In genomic region chr9:21576331-21577189, GRCh38 we compare ENCODE assay signal across 9 cellular contexts.
DNase-seq lines count a peak whose midpoint lies in the region; ATAC-seq and TF ChIP-seq lines count a peak whose summit lies in the region.
"Had no signal": no experiment of that assay in that cellular context is flagged by ENCODE, and none has a peak within 500 bp of the region (broad histone marks: within the 10 kb centered on the region; RNA-seq: fewer than 3 reads in every experiment).

No MANE protein-coding gene starts in this region.

- DNase-seq in AG08395 (ENCODE audit: low spot score) (peak; percentile 89), RWPE1 (ENCODE audit: low spot score) (peak; percentile 69), renal cortical epithelial cell (ENCODE audit: low read depth) (peak; percentile 98), COLO668 (lab: John Stamatoyannopoulos, UW; ENCODE audit: unreplicated experiment) (no peak), GM13977 (ENCODE audit: low spot score) (no peak), NCI-H2081 treated with DMSO at 0.1 percent for 48 hours (lab: John Stamatoyannopoulos, UW) (no peak)

- ATAC-seq in GM21367 (IDR thresholded peaks at IDR 0.05; ENCODE audit: unreplicated experiment) (peak; percentile 50), esophagus mucosa (peak; percentile 79)

- TF ChIP-seq CTCF in RWPE1 (conservative IDR thresholded peaks at IDR 0.05; ENCODE audit: low read depth) (no peak), GM13977 (IDR thresholded peaks at IDR 0.05; ENCODE audit: extremely low read depth, insufficient read depth, missing control alignments) (no peak)

- CTCF ChIA-PET in RWPE1 (lab: Yijun Ruan, JAX), result interaction anchor here (0.9 to 1.2 kb wide), 2 partner anchors 8 to 18 kb away, joined by 3 to 4 read pairs; no protein-coding TSS in a partner anchor

- H3K27ac ChIP-seq in RWPE1, result peak overlapping the region; percentile 50
- H3K27ac ChIP-seq: adrenal gland had no signal

- in situ Hi-C loops in GM13977 (cut with MboI; ENCODE audit: low pct_unique_long_range_greater_than_20kb, low sequenced_read_pairs, unreplicated experiment), result no loop called here

- POLR2A ChIA-PET in RWPE1 (lab: Yijun Ruan, JAX; ENCODE audit: low non-redundant PET), result no interaction called here

Comparison
In these comparisons a context has a peak if more than half of its experiments do, and no peak if none do; other contexts are left out.
1. DNase-seq: peak in AG08395 (single experiment), RWPE1 (single experiment) and renal cortical epithelial cell (single experiment); none in COLO668 (single experiment), GM13977 (single experiment) and NCI-H2081 treated with DMSO at 0.1 percent for 48 hours (single experiment).